Comparison of ENCODE assay signal across 8 cellular contexts in the genomic region with DNA sequence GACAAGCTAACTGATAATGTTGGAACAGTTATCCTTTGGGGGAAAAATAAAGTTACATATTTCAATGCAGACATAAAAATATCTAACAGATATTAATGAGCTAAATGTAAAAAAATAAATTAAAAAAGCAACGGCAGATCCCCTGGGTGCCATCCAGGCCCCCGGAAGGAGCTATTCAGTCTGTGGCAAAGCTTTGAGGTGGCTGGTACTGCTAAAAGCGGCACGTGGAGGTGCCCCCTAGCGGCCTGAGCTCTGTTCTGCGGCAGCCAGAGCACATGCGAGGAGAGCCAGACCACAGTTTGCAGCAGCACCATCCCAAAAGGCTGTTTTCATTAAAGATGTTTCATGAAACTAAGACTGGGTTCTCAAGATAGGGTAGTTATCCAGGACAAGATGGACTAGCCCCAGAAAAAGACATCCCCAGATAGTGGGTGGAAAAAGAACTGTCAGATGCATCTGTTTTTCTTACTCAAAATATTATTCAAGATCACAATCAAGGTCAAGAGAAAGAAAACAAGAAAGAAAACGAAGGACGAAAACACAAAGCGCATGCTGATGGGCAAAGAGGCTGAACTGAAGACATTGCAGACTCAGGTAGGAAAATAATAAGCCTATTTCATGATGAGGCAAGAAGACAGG. TPM values are rescaled to one million over a fixed set of nuclear protein-coding genes. Genes with fewer than 3 reads are reported as not detected.
DNase-seq lines count a peak whose midpoint lies in the region; ATAC-seq, FAIRE-seq and TF ChIP-seq lines count a peak whose summit lies in the region.

No MANE protein-coding gene starts in this region.

- no peak overlapping the region for H2BK15ac ChIP-seq in H1 (ENCODE audit: low read length)

- intact Hi-C loops in mucosa of descending colon (cut with DNase I, micrococcal nuclease): loop anchor here (5.0 kb wide), 2 partner anchors 113 to 118 kb away; no protein-coding TSS in a partner anchor

- no peak overlapping the region for H3K18ac ChIP-seq in H1 (ENCODE audit: extremely low read depth, low read length)

- peak; percentile 69 for ATAC-seq in GM18907 (IDR thresholded peaks at IDR 0.05; ENCODE audit: unreplicated experiment)
- peak; percentile 96 for ATAC-seq in mucosa of descending colon

- 44% methylated on average over 10 of the region's 10 CpGs; no CpG with 5 or more reads in 1 of the 2 experiments for WGBS in H1 (ENCODE audit: extremely low coverage in 1 of 2, insufficient coverage in 1 of 2, insufficient read length in 1 of 2, insufficient replicate concordance in 2 of 2, low coverage in 1 of 2, low lambda C conversion rate in 2 of 2, missing lambda C conversion rate in 1 of 2), 2 experiments

- no peaks in the 10 kb centered on the region for H3K23me2 ChIP-seq in H1 (ENCODE audit: low read depth, low read length)

- no peaks in the 10 kb centered on the region for H3K27me3 ChIP-seq in H1 (replicated peaks in 1 of 4; ENCODE audit: control insufficient read depth in 3 of 4, extremely low read depth in 1 of 4, insufficient read depth in 3 of 4, low read length in 3 of 4)

- H3K4me1 ChIP-seq in H1 (replicated peaks in 1 of 4; ENCODE audit: control insufficient read depth in 3 of 4, insufficient read depth in 4 of 4, low read length in 3 of 4): no peaks in the 10 kb centered on the region
- H3K4me1 ChIP-seq in mucosa of descending colon (ENCODE audit: low read depth): no peaks in the 10 kb centered on the region

- TF ChIP-seq EP300 in H1 (IDR thresholded peaks at IDR 0.05; ENCODE audit: borderline replicate concordance in 1 of 2, low read depth in 2 of 2, low read length in 2 of 2): no peak

- H3K9ac ChIP-seq in H1 (replicated peaks in 1 of 4; ENCODE audit: extremely low read depth in 1 of 4, low read depth in 3 of 4, low read length in 3 of 4): no peak overlapping the region

- H4K8ac ChIP-seq in H1 (ENCODE audit: extremely low read depth, insufficient read depth, low read length): no peak overlapping the region

- CTCF ChIA-PET in H1 (lab: Charles Lee; ENCODE audit: partially characterized antibody): interaction anchor here (0.6 to 7.4 kb wide), 58 partner anchors 8 to 411 kb away, joined by 3 to 153 read pairs (median 4); partner anchors contain the start of gene MESP1

- TF ChIP-seq RAD21 in H1 (IDR thresholded peaks at IDR 0.05 in 1 of 2, conservative IDR thresholded peaks at IDR 0.05 in 1 of 2; ENCODE audit: low read depth in 2 of 2, low read length in 2 of 2): peak; percentile 77 to 87

- TF ChIP-seq CTCF in AG10803 (conservative IDR thresholded peaks at IDR 0.05; ENCODE audit: low read length) (peak; percentile 97), H1 (IDR thresholded peaks at IDR 0.05; ENCODE audit: control extremely low read depth in 1 of 3, insufficient read depth in 1 of 3, low read depth in 1 of 3, low read length in 3 of 3) (peak; percentile 94 to 96 (median 95)), mucosa of descending colon (IDR thresholded peaks at IDR 0.05) (peak; percentile 90)

- H3K27ac ChIP-seq in H1 (ENCODE audit: low read depth, low read length): no peak overlapping the region

- H3K4me3 ChIP-seq in AG10803 (ENCODE audit: low read length) (no peak overlapping the region), H1 (ENCODE audit: extremely low read depth in 1 of 4, insufficient read depth in 2 of 4, low read depth in 3 of 4, low read length in 4 of 4) (no peak overlapping the region), mucosa of descending colon (no peak overlapping the region)

- peaks cover 0 to 22% (median 11%) of the 10 kb centered on the region in 4 experiments; a peak in 4 of 8 replicates for H3K36me3 ChIP-seq in H1 (ENCODE audit: control insufficient read depth in 2 of 4, insufficient read depth in 4 of 4, low read length in 3 of 4)
- no peaks in the 10 kb centered on the region for H3K36me3 ChIP-seq in mucosa of descending colon (ENCODE audit: low read depth)

- no peak overlapping the region for H2BK12ac ChIP-seq in H1 (ENCODE audit: low read depth, low read length)

- no peak overlapping the region for H3K4me2 ChIP-seq in H1 (ENCODE audit: insufficient read depth in 1 of 2, low read depth in 2 of 2, low read length in 2 of 2)

- no peak overlapping the region for H4K91ac ChIP-seq in H1 (replicated peaks; ENCODE audit: insufficient read length, low read length)

- no peak overlapping the region for H3K14ac ChIP-seq in H1 (ENCODE audit: insufficient read length)

- H3K23ac ChIP-seq in H1 (ENCODE audit: insufficient read length): no peak overlapping the region

- H2BK5ac ChIP-seq in H1 (ENCODE audit: low read depth, low read length): no peak overlapping the region

- TF ChIP-seq POLR2A in H1 (IDR thresholded peaks at IDR 0.05; ENCODE audit: control extremely low read depth in 1 of 2, low read depth in 2 of 2, low read length in 2 of 2): no peak

- no peak overlapping the region for H2AK5ac ChIP-seq in H1 (ENCODE audit: low read depth, low read length)

- H2AFZ ChIP-seq in H1 (ENCODE audit: low read length): no peak overlapping the region

- no peaks in the 10 kb centered on the region for H3K79me1 ChIP-seq in H1 (ENCODE audit: low read depth, low read length)

- DNase-seq in AG10803 (ENCODE audit: low read depth): peak; percentile 72
- DNase-seq in HK-2 (ENCODE audit: unreplicated experiment): peak; percentile 72
- DNase-seq in NOMO-1 treated with dmso at 0.1 percent for 144 hours (lab: John Stamatoyannopoulos, UW; ENCODE audit: unreplicated experiment): peak; percentile 45
- DNase-seq in activated CD8-positive, alpha-beta memory T cell treated with anti-CD3 and anti-CD28 coated beads for 48 hours (ENCODE audit: low read depth in 2 of 3, low spot score in 2 of 3): peak; percentile 51 to 61 (median 58)
- DNase-seq in H1 (ENCODE audit: low read depth in 1 of 2, low spot score in 2 of 2): peak; percentile 43 to 88
- DNase-seq in mucosa of descending colon: peak; percentile 86 to 95 (median 91)
- DNase-seq in stimulated activated CD8-positive, alpha-beta memory T cell treated with anti-CD3 and anti-CD28 coated beads, Interleukin-4, amount 100 ng/mL, for 48 hours: peak; percentile 91

- H2BK120ac ChIP-seq in H1 (replicated peaks; ENCODE audit: low read depth, low read length): no peak overlapping the region

- no peaks in the 10 kb centered on the region for H4K20me1 ChIP-seq in H1 (replicated peaks in 1 of 2; ENCODE audit: control insufficient read depth in 1 of 2, insufficient read depth in 2 of 2, low read length in 2 of 2)

- H3K56ac ChIP-seq in H1 (replicated peaks; ENCODE audit: insufficient read length, low read depth, low read length): no peak overlapping the region

- H3K9me3 ChIP-seq in H1 (ENCODE audit: insufficient read depth in 2 of 2, low read depth in 1 of 2, low read length in 1 of 2) (no peaks in the 10 kb centered on the region), mucosa of descending colon (no peaks in the 10 kb centered on the region)

- FAIRE-seq in H1 (lab: Jason Lieb, UNC): no peak

- H3K79me2 ChIP-seq in H1 (ENCODE audit: control insufficient read depth in 1 of 2, insufficient read depth in 2 of 2, low read length in 2 of 2): no peaks in the 10 kb centered on the region

- H4K5ac ChIP-seq in H1 (ENCODE audit: insufficient read length, low read depth, low read length): no peak overlapping the region

- H3K4ac ChIP-seq in H1 (replicated peaks; ENCODE audit: insufficient read length, low read depth, low read length): no peak overlapping the region

- POLR2A ChIA-PET in H1 (lab: Charles Lee; ENCODE audit: partially characterized antibody): interaction anchor here (1.4 kb wide), 1 partner anchor 114 kb away, joined by 10 read pairs; no protein-coding TSS in a partner anchor

- no peak overlapping the region for H2BK20ac ChIP-seq in H1 (ENCODE audit: low read length)

TF ChIP-seq in H1, 55 proteins besides CTCF, POLR2A, EP300 and RAD21 (continues in another document):
- TF ChIP-seq KDM4A (IDR thresholded peaks at IDR 0.05; ENCODE audit: low read depth, low read length, severe bottlenecking) (no peak), E2F6 (IDR thresholded peaks at IDR 0.05) (peak; percentile 53; the same call in 1 of the 2 replicates), GABPA (IDR thresholded peaks at IDR 0.05; ENCODE audit: borderline replicate concordance, insufficient read depth, low read length) (peak; percentile 53; the same call in 1 of the 2 replicates), TAF7 (optimal IDR thresholded peaks at IDR 0.05; ENCODE audit: borderline replicate concordance, low read depth, low read length) (no peak), RXRA (IDR thresholded peaks at IDR 0.05; ENCODE audit: insufficient read depth, low read depth, low read length) (0 out of 2 replicates have a peak, but pooled peaks have one; percentile 12)

RNA-seq across cellular contexts. Expression of gene AP3S2, which starts 18.7 kb away (rescaled TPM):
- total RNA-seq in H1 (2021; fragmentation: NEBNext Ultra II Directional; extraction: Animal tissue kit (Norgen Biotek cat#: 25700)): 42.3 and 45.4 TPM in 2 replicates
- polyA plus RNA-seq in H1 (2011; rRNA removed): 17.5 and 19.2 TPM in 2 replicates
- polyA plus RNA-seq in H1 (2011; cell fraction: cytosol; rRNA removed): 31.6 TPM
- 12.1 TPM for polyA plus RNA-seq in H1 (2011; cell fraction: nucleus; rRNA removed)
- 25.7 to 43.2 TPM (median 36.9 TPM) in 4 replicates for polyA plus RNA-seq in H1 (2012, experiment 1 of 2)
- polyA plus RNA-seq in H1 (2012, experiment 2 of 2): 92.4 TPM
- polyA plus RNA-seq in H1 (2013, experiment 1 of 2): 22.1 TPM
- polyA plus RNA-seq in H1 (2013, experiment 2 of 2): 23.8 TPM
- 49.9 and 69.5 TPM in 2 replicates for polyA minus RNA-seq in H1 (2011; rRNA and poly(A)+ RNA removed)
- polyA minus RNA-seq in H1 (2011; cell fraction: cytosol; rRNA and poly(A)+ RNA removed): 30.5 TPM
- polyA minus RNA-seq in H1 (2011; cell fraction: nucleus; rRNA and poly(A)+ RNA removed): 30.2 TPM
- 10 to 100 TPM; 56.1 to 93.4 (median 65.1) TPM for total RNA-seq in mucosa of descending colon

RNA-seq across cellular contexts. Expression of gene ARPIN, which starts 37.7 kb away (rescaled TPM):
- 3.1 and 3.9 TPM in 2 replicates for total RNA-seq in H1 (2021; fragmentation: NEBNext Ultra II Directional; extraction: Animal tissue kit (Norgen Biotek cat#: 25700))
- polyA plus RNA-seq in H1 (2011; rRNA removed): 3.1 and 3.6 TPM in 2 replicates
- polyA plus RNA-seq in H1 (2011; cell fraction: cytosol; rRNA removed): 4.2 TPM
- 3.4 TPM for polyA plus RNA-seq in H1 (2011; cell fraction: nucleus; rRNA removed)
- polyA plus RNA-seq in H1 (2012, experiment 1 of 2): 3.0 to 4.4 TPM (median 3.1 TPM) in 4 replicates
- 0.91 TPM for polyA plus RNA-seq in H1 (2012, experiment 2 of 2)
- 1.9 TPM for polyA plus RNA-seq in H1 (2013, experiment 1 of 2)
- 1.7 TPM for polyA plus RNA-seq in H1 (2013, experiment 2 of 2)
- polyA minus RNA-seq in H1 (2011; rRNA and poly(A)+ RNA removed): 2.4 and 2.6 TPM in 2 replicates
- polyA minus RNA-seq in H1 (2011; cell fraction: cytosol; rRNA and poly(A)+ RNA removed): 2.1 TPM
- polyA minus RNA-seq in H1 (2011; cell fraction: nucleus; rRNA and poly(A)+ RNA removed): 3.0 TPM
- total RNA-seq in mucosa of descending colon: 10 to 100 TPM; 39.0 to 45.8 (median 43.0) TPM
